In genomic region chr12:108348842-108349241, GRCh38 we compare ENCODE assay signal across 18 cellular contexts. TPM values are rescaled to one million over a fixed set of nuclear protein-coding genes. Genes with fewer than 3 reads are reported as not detected.
DNase-seq lines count a peak whose midpoint lies in the region; ATAC-seq and TF ChIP-seq lines count a peak whose summit lies in the region.
"Had no signal": no experiment of that assay in that cellular context is flagged by ENCODE, and none has a peak within 500 bp of the region (broad histone marks: within the 10 kb centered on the region; RNA-seq: fewer than 3 reads in every experiment).

No MANE protein-coding gene starts in this region.

- H3K4me1 Mint-ChIP-seq in activated naive CD4-positive, alpha-beta T cell treated with anti-CD3 and anti-CD28 coated beads, Interleukin-2, amount 50 U/mL, for 24 hours: no peaks in the 10 kb centered on the region
- peaks cover 4% of the 10 kb centered on the region for H3K4me1 Mint-ChIP-seq in activated CD8-positive, alpha-beta T cell treated with anti-CD3 and anti-CD28 coated beads for 36 hours (ENCODE audit: low read depth)

- no peaks in the 10 kb centered on the region for H3K36me3 ChIP-seq in aorta (ENCODE audit: control insufficient read depth in 1 of 2, insufficient read depth in 2 of 2, low read length in 1 of 2)

- H3K27ac ChIP-seq in coronary artery (peak overlapping the region; percentile 43 to 55), aorta (ENCODE audit: low read depth in 1 of 2, low read length in 2 of 2) (peak overlapping the region; percentile 99)

- CTCF ChIA-PET in activated CD8-positive, alpha-beta T cell treated with anti-CD3 and anti-CD28 coated beads for 36 hours (lab: Charles Lee): no interaction called here

- H3K4me3 Mint-ChIP-seq in activated naive CD4-positive, alpha-beta T cell treated with anti-CD3 and anti-CD28 coated beads, Interleukin-2, amount 50 U/mL, for 24 hours: no peak overlapping the region
- H3K4me3 Mint-ChIP-seq in activated CD8-positive, alpha-beta T cell treated with anti-CD3 and anti-CD28 coated beads for 36 hours: no peak overlapping the region

- no peaks in the 10 kb centered on the region for H3K9me3 ChIP-seq in aorta (ENCODE audit: control insufficient read depth, low read length)

- no peak for DNase-seq in activated naive CD4-positive, alpha-beta T cell treated with anti-CD3 and anti-CD28 coated beads, Interleukin-2, amount 50 U/mL, for 16 hours
- DNase-seq in coronary artery (ENCODE audit: low spot score) (no peak), putamen (ENCODE audit: low spot score) (peak; percentile 52), aorta (no peak), NCI-H345 (lab: John Stamatoyannopoulos, UW) (no peak)
- no peak for DNase-seq in activated CD8-positive, alpha-beta T cell treated with anti-CD3 and anti-CD28 coated beads for 36 hours
- DNase-seq: C1 segment of cervical spinal cord, GF-D8, GOT3, KG1, NCI-H1092, NCI-H146, NCI-H2081 treated with DMSO at 0.1 percent for 48 hours, NCI-H2227 treated with DMSO at 0.1 percent for 48 hours, NCI-H524 treated with DMSO at 0.1 percent for 48 hours, Right ventricle myocardium superior had no signal

- H3K27me3 ChIP-seq in aorta (ENCODE audit: control insufficient read depth in 1 of 2, insufficient read depth in 2 of 2, low read length in 1 of 2): no peaks in the 10 kb centered on the region

- ATAC-seq in aorta (ENCODE audit: low FRiP score) (no peak), HG03097 (IDR thresholded peaks at IDR 0.05; ENCODE audit: low FRiP score, unreplicated experiment) (no peak)
- no peak for ATAC-seq in activated CD8-positive, alpha-beta T cell treated with anti-CD3 and anti-CD28 coated beads for 36 hours

- H3K9me3 Mint-ChIP-seq in activated naive CD4-positive, alpha-beta T cell treated with anti-CD3 and anti-CD28 coated beads, Interleukin-2, amount 50 U/mL, for 24 hours: no peaks in the 10 kb centered on the region
- no peaks in the 10 kb centered on the region for H3K9me3 Mint-ChIP-seq in activated CD8-positive, alpha-beta T cell treated with anti-CD3 and anti-CD28 coated beads for 36 hours

- H3K4me3 ChIP-seq in coronary artery (no peak overlapping the region), aorta (ENCODE audit: low read length in 2 of 2) (no peak overlapping the region)

- intact Hi-C loops in aorta (cut with DNase I): loop anchor here in 1 of 2 donors (1.0 kb wide), 1 partner anchor 23 kb away; no protein-coding TSS in a partner anchor
- intact Hi-C loops in activated CD8-positive, alpha-beta T cell treated with anti-CD3 and anti-CD28 coated beads for 36 hours (cut with micrococcal nuclease): no loop called here

- 9 to 11% methylated on average over 9 of the region's 9 CpGs for WGBS in aorta, 2 donors

- POLR2A ChIA-PET in activated CD8-positive, alpha-beta T cell treated with anti-CD3 and anti-CD28 coated beads for 36 hours (lab: Charles Lee): no interaction called here

- no peak for TF ChIP-seq CTCF in coronary artery (IDR thresholded peaks at IDR 0.05)
- TF ChIP-seq CTCF in activated CD8-positive, alpha-beta T cell treated with anti-CD3 and anti-CD28 coated beads for 36 hours (IDR thresholded peaks at IDR 0.05): no peak

- peak overlapping the region; percentile 84 for H3K27ac Mint-ChIP-seq in activated naive CD4-positive, alpha-beta T cell treated with anti-CD3 and anti-CD28 coated beads, Interleukin-2, amount 50 U/mL, for 24 hours
- H3K27ac Mint-ChIP-seq in activated CD8-positive, alpha-beta T cell treated with anti-CD3 and anti-CD28 coated beads for 36 hours: no peak overlapping the region

- H3K27me3 Mint-ChIP-seq in activated naive CD4-positive, alpha-beta T cell treated with anti-CD3 and anti-CD28 coated beads, Interleukin-2, amount 50 U/mL, for 24 hours: no peaks in the 10 kb centered on the region
- H3K27me3 Mint-ChIP-seq in activated CD8-positive, alpha-beta T cell treated with anti-CD3 and anti-CD28 coated beads for 36 hours: no peaks in the 10 kb centered on the region

- H3K4me1 ChIP-seq in aorta (ENCODE audit: control insufficient read depth in 1 of 2, insufficient read depth in 2 of 2, low read length in 2 of 2): peaks cover 0 to 3% of the 10 kb centered on the region in 2 donors

- no peaks in the 10 kb centered on the region for H3K36me3 Mint-ChIP-seq in activated naive CD4-positive, alpha-beta T cell treated with anti-CD3 and anti-CD28 coated beads, Interleukin-2, amount 50 U/mL, for 24 hours
- no peaks in the 10 kb centered on the region for H3K36me3 Mint-ChIP-seq in activated CD8-positive, alpha-beta T cell treated with anti-CD3 and anti-CD28 coated beads for 36 hours (ENCODE audit: low read depth)

RNA-seq across cellular contexts. Expression of gene CMKLR1, which starts 9.7 kb away (rescaled TPM):
- 10 to 100 TPM; 41.9 to 55.4 TPM for total RNA-seq in aorta
- 10 to 100 TPM in 1 of 2 donors, 1 to 10 TPM in 1; 9.1 to 11.6 TPM for polyA plus RNA-seq in aorta
- not detected for total RNA-seq in activated CD8-positive, alpha-beta T cell treated with anti-CD3 and anti-CD28 coated beads for 36 hours

Comparison
In these comparisons a context has a peak if more than half of its experiments do, and no peak if none do; other contexts are left out.
1. RNA of gene CMKLR1, which starts 9.7 kb away (total RNA-seq): 41.9 to 55.4 TPM in aorta; not detected in activated CD8-positive, alpha-beta T cell treated with anti-CD3 and anti-CD28 coated beads for 36 hours; every median in the first group is over 10 times any median in the second.